In genomic region chr2:241801611-241802420, GRCh38 we compare ENCODE assay signal across 1 cellular context.
TF ChIP-seq lines count a peak whose summit lies in the region.

No MANE protein-coding gene starts in this region.

TF ChIP-seq in K562, 482 proteins besides CTCF, POLR2A, EP300 and RAD21 (continues in another document):
- no peak for TF ChIP-seq HDAC2 (IDR thresholded peaks at IDR 0.05)
- TF ChIP-seq BDP1 (IDR thresholded peaks at IDR 0.05; ENCODE audit: insufficient read depth, insufficient read length), result no peak
- TF ChIP-seq RERE (CRISPR knock-in tag; IDR thresholded peaks at IDR 0.05; ENCODE audit: borderline replicate concordance), result no peak
- TF ChIP-seq HNRNPH1 (optimal IDR thresholded peaks at IDR 0.05; ENCODE audit: low read depth, low read length), result no peak
- TF ChIP-seq AFF4 (CRISPR knock-in tag; IDR thresholded peaks at IDR 0.05), result no peak
- TF ChIP-seq PHF8 (IDR thresholded peaks at IDR 0.05; ENCODE audit: borderline replicate concordance, low read length), result peak; percentile 37; the same call in 1 of the 2 replicates
- TF ChIP-seq POLR2G (IDR thresholded peaks at IDR 0.05; ENCODE audit: low read depth, low read length), result peak; percentile 66
- no peak for TF ChIP-seq ZNF639 (CRISPR knock-in tag; conservative IDR thresholded peaks at IDR 0.05 in 1 of 2, IDR thresholded peaks at IDR 0.05 in 1 of 2)
- no peak for TF ChIP-seq MCM7 (IDR thresholded peaks at IDR 0.05)
- TF ChIP-seq L3MBTL2 (IDR thresholded peaks at IDR 0.05), result no peak
- TF ChIP-seq ZFP1 (CRISPR knock-in tag; IDR thresholded peaks at IDR 0.05), result no peak
- TF ChIP-seq MNT (conservative IDR thresholded peaks at IDR 0.05), result no peak
- no peak for TF ChIP-seq WHSC1 (IDR thresholded peaks at IDR 0.05; ENCODE audit: low read length)
- peak; percentile 58; the same call in 1 of the 2 replicates for TF ChIP-seq ZFX (CRISPR knock-in tag; IDR thresholded peaks at IDR 0.05)
- no peak for TF ChIP-seq ZNF263 (CRISPR knock-in tag; IDR thresholded peaks at IDR 0.05; ENCODE audit: borderline replicate concordance)
- TF ChIP-seq ELF4 (CRISPR knock-in tag; IDR thresholded peaks at IDR 0.05), result no peak
- no peak for TF ChIP-seq JUN (IDR thresholded peaks at IDR 0.05; ENCODE audit: borderline replicate concordance, low read depth, low read length)
- TF ChIP-seq JUN (CRISPR knock-in tag; IDR thresholded peaks at IDR 0.05; ENCODE audit: borderline replicate concordance), result no peak
- no peak for TF ChIP-seq CXXC5 (CRISPR knock-in tag; IDR thresholded peaks at IDR 0.05)
- no peak for TF ChIP-seq SRSF1 (IDR thresholded peaks at IDR 0.05; ENCODE audit: low read depth, low read length)
- no peak for TF ChIP-seq ZBTB2 (IDR thresholded peaks at IDR 0.05)
- TF ChIP-seq ZBTB7A (IDR thresholded peaks at IDR 0.05; ENCODE audit: borderline replicate concordance, control insufficient read depth, low read depth, low read length), result peak; percentile 52; the same call in 1 of the 2 replicates
- TF ChIP-seq TAF1 (IDR thresholded peaks at IDR 0.05; ENCODE audit: control insufficient read depth, extremely low read depth, insufficient read depth, low read length, severe bottlenecking), result no peak
- TF ChIP-seq HDGF (IDR thresholded peaks at IDR 0.05), result no peak
- TF ChIP-seq PTTG1 (tag; IDR thresholded peaks at IDR 0.05; ENCODE audit: low read depth), result no peak
- no peak for TF ChIP-seq SIRT6 (IDR thresholded peaks at IDR 0.05; ENCODE audit: low read depth, low read length)
- peak; percentile 34 for TF ChIP-seq HMGN3 (IDR thresholded peaks at IDR 0.05; ENCODE audit: borderline replicate concordance, extremely low read depth, insufficient read length, low read depth, low read length)
- TF ChIP-seq PHTF2 (CRISPR knock-in tag; IDR thresholded peaks at IDR 0.05), result no peak
- TF ChIP-seq ZFP36 (IDR thresholded peaks at IDR 0.05; ENCODE audit: low read depth, low read length, partially characterized antibody), result no peak
- TF ChIP-seq TFAP4 (CRISPR knock-in tag; IDR thresholded peaks at IDR 0.05; ENCODE audit: borderline replicate concordance), result peak; percentile 16; the same call in 1 of the 2 replicates
- no peak for TF ChIP-seq HOXB6 (CRISPR knock-in tag; IDR thresholded peaks at IDR 0.05; ENCODE audit: borderline replicate concordance)
- no peak for TF ChIP-seq XRCC4 (IDR thresholded peaks at IDR 0.05; ENCODE audit: extremely low read depth, insufficient read depth, insufficient read length)
- TF ChIP-seq USF1 (CRISPR knock-in tag; IDR thresholded peaks at IDR 0.05), result no peak
- TF ChIP-seq NFE2L1 (tag; IDR thresholded peaks at IDR 0.05; ENCODE audit: borderline replicate concordance, low read depth), result no peak
- TF ChIP-seq ZNF224 (CRISPR knock-in tag; IDR thresholded peaks at IDR 0.05), result no peak
- TF ChIP-seq PRPF4 (IDR thresholded peaks at IDR 0.05; ENCODE audit: insufficient read depth, low read depth, low read length, poor library complexity, severe bottlenecking), result no peak
- TF ChIP-seq GTF2B (IDR thresholded peaks at IDR 0.05; ENCODE audit: extremely low read depth, insufficient read length), result no peak
- TF ChIP-seq FOSL1 (tag; conservative IDR thresholded peaks at IDR 0.05), result no peak
- TF ChIP-seq POLR3A (IDR thresholded peaks at IDR 0.05; ENCODE audit: borderline replicate concordance, extremely low read depth, insufficient read depth, insufficient read length), result no peak
- TF ChIP-seq ESRRB (CRISPR knock-in tag; IDR thresholded peaks at IDR 0.05; ENCODE audit: borderline replicate concordance), result no peak
- 0 out of 2 replicates have a peak, but pooled peaks have one; percentile 33 for TF ChIP-seq MYNN (IDR thresholded peaks at IDR 0.05)
- no peak for TF ChIP-seq MYNN (CRISPR knock-in tag; IDR thresholded peaks at IDR 0.05)
- TF ChIP-seq TOE1 (IDR thresholded peaks at IDR 0.05; ENCODE audit: borderline replicate concordance), result no peak
- no peak for TF ChIP-seq TOE1 (CRISPR knock-in tag; IDR thresholded peaks at IDR 0.05; ENCODE audit: borderline replicate concordance, low read depth)
- no peak for TF ChIP-seq ZNF146 (CRISPR knock-in tag; IDR thresholded peaks at IDR 0.05; ENCODE audit: unreplicated experiment)
- TF ChIP-seq ZNF408 (CRISPR knock-in tag; IDR thresholded peaks at IDR 0.05; ENCODE audit: low read depth), result no peak
- no peak for TF ChIP-seq MAFK (IDR thresholded peaks at IDR 0.05; ENCODE audit: low read length)
- TF ChIP-seq RBFOX2 (IDR thresholded peaks at IDR 0.05; ENCODE audit: low read depth, low read length), result peak; percentile 68
- TF ChIP-seq COPS2 (conservative IDR thresholded peaks at IDR 0.05), result no peak
- no peak for TF ChIP-seq MCM3 (IDR thresholded peaks at IDR 0.05)
- TF ChIP-seq VEZF1 (CRISPR knock-in tag; IDR thresholded peaks at IDR 0.05), result peak; percentile 24; the same call in 1 of the 2 replicates
- no peak for TF ChIP-seq TEAD2 (tag; IDR thresholded peaks at IDR 0.05)
